In the genomic region with DNA sequence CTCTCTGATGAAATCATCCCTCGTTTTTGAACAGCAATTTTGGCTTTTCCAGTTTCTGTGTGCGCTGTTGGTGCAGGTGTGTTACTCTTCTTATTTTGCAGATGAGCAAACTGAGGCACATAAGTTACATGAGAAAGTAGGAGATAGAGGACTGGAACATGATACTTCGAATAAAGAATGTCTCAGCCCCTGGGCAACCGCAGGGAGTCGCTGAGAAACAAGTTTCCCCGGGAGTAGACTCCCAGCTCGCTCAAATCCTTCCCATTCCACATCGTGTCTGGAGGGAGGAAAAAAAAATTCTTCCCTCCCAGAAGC, we compare ENCODE assay signal across 8 cellular contexts. TPM values are rescaled to one million over a fixed set of nuclear protein-coding genes. Genes with fewer than 3 reads are reported as not detected.
DNase-seq lines count a peak whose midpoint lies in the region; ATAC-seq and TF ChIP-seq lines count a peak whose summit lies in the region.

No MANE protein-coding gene starts in this region.

- no peaks in the 10 kb centered on the region for H3K79me2 ChIP-seq in OCI-LY1 (ENCODE audit: insufficient read depth, low read length)

- H3K9me3 ChIP-seq in OCI-LY1 (ENCODE audit: low read length) (no peaks in the 10 kb centered on the region), esophagus (ENCODE audit: control insufficient read depth in 2 of 2, insufficient read depth in 1 of 2, low read depth in 1 of 2, low read length in 1 of 2) (no peaks in the 10 kb centered on the region), skeletal muscle satellite cell (replicated peaks; ENCODE audit: low read length) (no peaks in the 10 kb centered on the region)

- peaks cover 22% of the 10 kb centered on the region for H3K36me3 ChIP-seq in OCI-LY1 (ENCODE audit: insufficient read depth, low read length)
- H3K36me3 ChIP-seq in esophagus (ENCODE audit: control insufficient read depth in 2 of 2, insufficient read depth in 2 of 2, low read length in 1 of 2), result no peaks in the 10 kb centered on the region
- no peaks in the 10 kb centered on the region for H3K36me3 ChIP-seq in skeletal muscle satellite cell (ENCODE audit: insufficient read depth, low read length)

- no peaks in the 10 kb centered on the region for H3K9me2 ChIP-seq in OCI-LY1 (ENCODE audit: low read depth, low read length)

- H3K27ac ChIP-seq in OCI-LY1 (ENCODE audit: low read depth, low read length, poor library complexity, severe bottlenecking) (peak overlapping the region; percentile 42), esophagus (ENCODE audit: low read depth in 2 of 2, low read length in 1 of 2) (peak overlapping the region; percentile 91 to 95)

- no peaks in the 10 kb centered on the region for H4K20me1 ChIP-seq in OCI-LY1 (ENCODE audit: insufficient read depth, low read length)

- WGBS in esophagus, 2 donors, result 4 to 7% methylated on average over 8 of the region's 8 CpGs

- peaks cover 46% of the 10 kb centered on the region for H3K4me1 ChIP-seq in OCI-LY1 (ENCODE audit: insufficient read depth, low read length, severe bottlenecking)
- peaks cover 0 to under 1% of the 10 kb centered on the region in 2 donors for H3K4me1 ChIP-seq in esophagus (ENCODE audit: control insufficient read depth in 2 of 2, insufficient read depth in 2 of 2, low read length in 1 of 2)
- peaks cover 21% of the 10 kb centered on the region for H3K4me1 ChIP-seq in skeletal muscle satellite cell (ENCODE audit: control insufficient read depth, insufficient read depth, low read length)

- H3K27me3 ChIP-seq in OCI-LY1 (ENCODE audit: insufficient read depth, low read length), result no peaks in the 10 kb centered on the region
- H3K27me3 ChIP-seq in esophagus (ENCODE audit: control insufficient read depth in 1 of 2, insufficient read depth in 2 of 2, low read length in 2 of 2), result no peaks in the 10 kb centered on the region
- no peaks in the 10 kb centered on the region for H3K27me3 ChIP-seq in skeletal muscle satellite cell (ENCODE audit: control insufficient read depth, insufficient read depth, low read length)

- ATAC-seq in GM21390 (IDR thresholded peaks at IDR 0.05; ENCODE audit: unreplicated experiment), result peak; percentile 4

- peak overlapping the region; percentile 62 for H3K4me3 ChIP-seq in AG10803 (ENCODE audit: low read length)
- peak overlapping the region; percentile 84 for H3K4me3 ChIP-seq in OCI-LY1 (ENCODE audit: low read depth, low read length, poor library complexity, severe bottlenecking)
- H3K4me3 ChIP-seq in esophagus (ENCODE audit: low read depth in 1 of 2, low read length in 2 of 2), result peak overlapping the region; percentile 73 to 88
- peak overlapping the region; percentile 95 for H3K4me3 ChIP-seq in skeletal muscle satellite cell (ENCODE audit: low read length)

- peak overlapping the region; percentile 39 for H3K9ac ChIP-seq in OCI-LY1 (ENCODE audit: low read length)
- H3K9ac ChIP-seq in skeletal muscle satellite cell (ENCODE audit: low read depth, low read length), result peak overlapping the region; percentile 57

- DNase-seq in AG10803 (ENCODE audit: low read depth) (no peak), GM19240 (ENCODE audit: insufficient read length, low spot score) (no peak), islet precursor cell (no peak)
- no peak for DNase-seq in stimulated activated CD4-positive, alpha-beta T cell treated with anti-CD3 and anti-CD28 coated beads, Interleukin-15, amount 100 ng/mL, for 24 hours

- H3K4me2 ChIP-seq in OCI-LY1 (ENCODE audit: low read length) (peak overlapping the region; percentile 75), skeletal muscle satellite cell (ENCODE audit: low read length) (peak overlapping the region; percentile 93)

- TF ChIP-seq CTCF in AG10803 (conservative IDR thresholded peaks at IDR 0.05; ENCODE audit: low read length) (peak; percentile 23; the same call in 1 of the 2 replicates), OCI-LY1 (IDR thresholded peaks at IDR 0.05; ENCODE audit: low read length) (no peak)

- H3F3A ChIP-seq in OCI-LY1 (ENCODE audit: insufficient read depth, low read length), result 0 out of 2 replicates have a peak, but pooled peaks cover 3% of the 10 kb centered on the region

- H2AFZ ChIP-seq in OCI-LY1 (ENCODE audit: low read length), result no peak overlapping the region

RNA-seq across cellular contexts. Expression of gene MXI1, which starts 18.0 kb away (rescaled TPM):
- polyA plus RNA-seq in esophagus, result 10 to 100 TPM; 18.4 to 25.9 TPM
- total RNA-seq in skeletal muscle satellite cell (2012; rRNA removed), result 11.7 and 15.3 TPM in 2 replicates
